10 cellular contexts compared by ENCODE assay signal in genomic region chr13:33111414-33112110, GRCh38.
DNase-seq lines count a peak whose midpoint lies in the region; ATAC-seq, FAIRE-seq and TF ChIP-seq lines count a peak whose summit lies in the region.
"Had no signal": no experiment of that assay in that cellular context is flagged by ENCODE, and none has a peak within 500 bp of the region (broad histone marks: within the 10 kb centered on the region; RNA-seq: fewer than 3 reads in every experiment).

No MANE protein-coding gene starts in this region.

- peak overlapping the region; percentile 71 to 78 (median 74) for H3K27ac ChIP-seq in esophagus muscularis mucosa (replicated peaks in 1 of 4)
- H3K27ac ChIP-seq in small intestine (ENCODE audit: low read depth in 1 of 2, low read length in 1 of 2): no peak overlapping the region
- H3K27ac ChIP-seq in smooth muscle cell (ENCODE audit: low read depth): no peak overlapping the region
- H3K27ac ChIP-seq in ovary: no peak overlapping the region

- H3K4me1 ChIP-seq in esophagus muscularis mucosa (peaks cover 57 to 94% (median 89%) of the 10 kb centered on the region in 4 donors), small intestine (ENCODE audit: control insufficient read depth in 2 of 2, insufficient read depth in 1 of 2, low read depth in 1 of 2, low read length in 1 of 2) (peaks cover 0 to 13% of the 10 kb centered on the region in 2 donors), smooth muscle cell (ENCODE audit: low read depth) (no peaks in the 10 kb centered on the region), ovary (ENCODE audit: insufficient read depth) (peaks cover 16% of the 10 kb centered on the region)

- 30% methylated on average over 9 of the region's 9 CpGs for WGBS in esophagus muscularis mucosa
- 18 to 51% (median 40%) methylated on average over 9 of the region's 9 CpGs for WGBS in small intestine, 3 donors
- 61% methylated on average over 9 of the region's 9 CpGs for WGBS in smooth muscle cell (ENCODE audit: low lambda C conversion rate)
- WGBS in ovary, 3 donors: 26 to 33% (median 29%) methylated on average over 9 of the region's 9 CpGs

- peaks cover under 1 to 98% (median 49%) of the 10 kb centered on the region in 4 donors for H3K36me3 ChIP-seq in esophagus muscularis mucosa
- peaks cover 0 to 1% of the 10 kb centered on the region in 2 donors for H3K36me3 ChIP-seq in small intestine (ENCODE audit: control insufficient read depth in 2 of 2, insufficient read depth in 2 of 2, low read length in 2 of 2)
- H3K36me3 ChIP-seq in smooth muscle cell (ENCODE audit: low read depth): peaks cover 7% of the 10 kb centered on the region
- no peaks in the 10 kb centered on the region for H3K36me3 ChIP-seq in ovary

- H4K20me1 ChIP-seq in smooth muscle cell (ENCODE audit: low read depth): no peaks in the 10 kb centered on the region

- peak; percentile 9 for ATAC-seq in GM18517 (IDR thresholded peaks at IDR 0.05; ENCODE audit: unreplicated experiment)
- peak; percentile 7 for ATAC-seq in HG03378 (IDR thresholded peaks at IDR 0.05; ENCODE audit: unreplicated experiment)
- ATAC-seq in T-helper 17 cell: no peak
- ATAC-seq: HCT116 had no signal

- intact Hi-C loops in esophagus muscularis mucosa (cut with DNase I) (no loop called here), ovary (cut with DNase I) (no loop called here)

- peaks cover 40% of the 10 kb centered on the region for H3K27me3 Mint-ChIP-seq in T-helper 17 cell

- no peak overlapping the region for H3K4me3 ChIP-seq in esophagus muscularis mucosa
- no peak overlapping the region for H3K4me3 ChIP-seq in small intestine (ENCODE audit: low read depth in 1 of 2, low read length in 2 of 2)
- H3K4me3 ChIP-seq in smooth muscle cell: no peak overlapping the region
- no peak overlapping the region for H3K4me3 ChIP-seq in ovary

- no peaks in the 10 kb centered on the region for H3K79me2 ChIP-seq in smooth muscle cell (ENCODE audit: low read depth)

- TF ChIP-seq CTCF in esophagus muscularis mucosa (IDR thresholded peaks at IDR 0.05): no peak
- TF ChIP-seq CTCF in smooth muscle cell (IDR thresholded peaks at IDR 0.05; ENCODE audit: borderline replicate concordance, insufficient read depth, poor library complexity, severe bottlenecking): no peak
- no peak for TF ChIP-seq CTCF in ovary (IDR thresholded peaks at IDR 0.05)

- peaks cover 1% of the 10 kb centered on the region for H3K4me1 Mint-ChIP-seq in T-helper 17 cell

- DNase-seq in esophagus muscularis mucosa (ENCODE audit: extremely low spot score): no peak
- peak; percentile 38 for DNase-seq in small intestine
- DNase-seq in smooth muscle cell (lab: John Stamatoyannopoulos, UW; ENCODE audit: unreplicated experiment): no peak
- no peak for DNase-seq in T-helper 17 cell
- no peak for DNase-seq in kidney tubule cell (ENCODE audit: low spot score)
- DNase-seq in ovary: no peak
- DNase-seq: MM.1S had no signal

- no peak overlapping the region for H3K4me2 ChIP-seq in smooth muscle cell

- H3K27ac Mint-ChIP-seq in T-helper 17 cell: no peak overlapping the region

- no peak for FAIRE-seq in small intestine (lab: Jason Lieb, UNC)

- H3K9ac ChIP-seq in smooth muscle cell (ENCODE audit: low read depth): no peak overlapping the region

- H3K9me3 ChIP-seq in esophagus muscularis mucosa (no peaks in the 10 kb centered on the region), small intestine (ENCODE audit: control insufficient read depth, low read depth) (no peaks in the 10 kb centered on the region), smooth muscle cell (replicated peaks; ENCODE audit: low read depth) (no peaks in the 10 kb centered on the region), T-helper 17 cell (ENCODE audit: control insufficient read depth, low read length, poor library complexity, severe bottlenecking) (no peaks in the 10 kb centered on the region), ovary (no peaks in the 10 kb centered on the region)

- H3K4me3 Mint-ChIP-seq in T-helper 17 cell: no peak overlapping the region

- no peak overlapping the region for H2AFZ ChIP-seq in smooth muscle cell (ENCODE audit: low read depth)

- TF ChIP-seq POLR2A in esophagus muscularis mucosa (IDR thresholded peaks at IDR 0.05; ENCODE audit: low read depth) (no peak), ovary (IDR thresholded peaks at IDR 0.05) (no peak)

- H3K27me3 ChIP-seq in esophagus muscularis mucosa (no peaks in the 10 kb centered on the region), small intestine (ENCODE audit: control insufficient read depth in 2 of 2, insufficient read depth in 2 of 2, low read length in 2 of 2) (no peaks in the 10 kb centered on the region), smooth muscle cell (ENCODE audit: low read depth) (no peaks in the 10 kb centered on the region), ovary (no peaks in the 10 kb centered on the region)

- no peak for TF ChIP-seq EP300 in esophagus muscularis mucosa (IDR thresholded peaks at IDR 0.05)
- no peak for TF ChIP-seq EP300 in ovary (IDR thresholded peaks at IDR 0.05)

- H3F3A ChIP-seq in smooth muscle cell (ENCODE audit: low read depth): no peaks in the 10 kb centered on the region

- no peaks in the 10 kb centered on the region for H3K36me3 Mint-ChIP-seq in T-helper 17 cell (ENCODE audit: low read depth)

Comparison
In these comparisons a context has a peak if more than half of its experiments do, and no peak if none do; other contexts are left out.
1. H3K27ac ChIP-seq: peak in esophagus muscularis mucosa (4 of 4); none in small intestine (0 of 2), smooth muscle cell (single experiment) and ovary (0 of 2).